8 cellular contexts compared by ENCODE assay signal in genomic region chr10:17454181-17454800, GRCh38. TPM values are rescaled to one million over a fixed set of nuclear protein-coding genes. Genes with fewer than 3 reads are reported as not detected.
DNase-seq lines count a peak whose midpoint lies in the region; ATAC-seq and TF ChIP-seq lines count a peak whose summit lies in the region.

ST8SIA6 (minus strand) TSS chr10:17454595; CDS start chr10:17454255, 340 bp downstream.

- 1% methylated on average over 68 to 82 of the region's 82 CpGs for WGBS in lung, 2 donors

- no peaks in the 10 kb centered on the region for H3K36me3 ChIP-seq in lung (ENCODE audit: control insufficient read depth in 2 of 2, insufficient read depth in 2 of 2, low read length in 2 of 2)

- H3K4me1 ChIP-seq in lung (ENCODE audit: control insufficient read depth in 2 of 2, insufficient read depth in 2 of 2, low read length in 2 of 2): peaks cover 0 to 5% of the 10 kb centered on the region in 2 donors

- peak; percentile 8 for DNase-seq in NCI-H82 (lab: John Stamatoyannopoulos, UW)
- no peak for DNase-seq in NCI-H82 treated with DMSO at 0.1 percent for 48 hours (lab: John Stamatoyannopoulos, UW; ENCODE audit: unreplicated experiment)
- peak; percentile 74 for DNase-seq in dermis blood vessel endothelial cell
- DNase-seq in lung (ENCODE audit: low spot score): no peak
- DNase-seq in stimulated activated CD8-positive, alpha-beta memory T cell treated with anti-CD3 and anti-CD28 coated beads, Interleukin-4, amount 100 ng/mL, for 24 hours (ENCODE audit: low read depth): peak; percentile 33

- no peaks in the 10 kb centered on the region for H3K27me3 ChIP-seq in lung (ENCODE audit: control insufficient read depth, insufficient read depth)

- peaks cover 7 to 9% of the 10 kb centered on the region in 2 donors for H3K9me3 ChIP-seq in lung (ENCODE audit: control insufficient read depth in 2 of 2, insufficient read depth in 1 of 2, low read length in 1 of 2)

- TF ChIP-seq CTCF in lung (IDR thresholded peaks at IDR 0.05; ENCODE audit: control extremely low read depth, extremely low read depth): no peak

- H3K4me3 ChIP-seq in lung: peak within 1 kb of the TSS; percentile 23

- ATAC-seq in HG03439 (IDR thresholded peaks at IDR 0.05; ENCODE audit: unreplicated experiment) (peak; percentile 56), lung (ENCODE audit: insufficient read depth, low FRiP score) (peak; percentile 60), GM21447 (IDR thresholded peaks at IDR 0.05; ENCODE audit: unreplicated experiment) (no peak)
- ATAC-seq in activated CD4-positive, CD25-positive, alpha-beta regulatory T cell treated with anti-CD3 and anti-CD28 coated beads, Interleukin-2, amount 50 U/mL, for 24 hours: peak; percentile 63 to 66

- peak within 1 kb of the TSS; percentile 73 to 76 for H3K27ac ChIP-seq in lung (ENCODE audit: low read depth in 1 of 2, low read length in 1 of 2)

RNA-seq across cellular contexts. Expression of gene ST8SIA6, which starts in this region (rescaled TPM):
- total RNA-seq in dermis blood vessel endothelial cell (0.34 and 2.3 TPM in 2 replicates), lung (10 to 100 TPM in 1 of 2 donors, 1 to 10 TPM in 1; 4.0 to 22.0 TPM)
- polyA plus RNA-seq in lung: 1 to 10 TPM in 1 of 2 donors, under 1 TPM in 1; 0.43 to 1.8 TPM

Comparison
In these comparisons a context has a peak if more than half of its experiments do, and no peak if none do; other contexts are left out.
1. DNase-seq: peak in NCI-H82 (single experiment), dermis blood vessel endothelial cell (single experiment) and stimulated activated CD8-positive, alpha-beta memory T cell treated with anti-CD3 and anti-CD28 coated beads, Interleukin-4, amount 100 ng/mL, for 24 hours (single experiment); none in NCI-H82 treated with DMSO at 0.1 percent for 48 hours (single experiment) and lung (single experiment).